Comparison of ENCODE assay signal across 3 cellular contexts in the genomic region with DNA sequence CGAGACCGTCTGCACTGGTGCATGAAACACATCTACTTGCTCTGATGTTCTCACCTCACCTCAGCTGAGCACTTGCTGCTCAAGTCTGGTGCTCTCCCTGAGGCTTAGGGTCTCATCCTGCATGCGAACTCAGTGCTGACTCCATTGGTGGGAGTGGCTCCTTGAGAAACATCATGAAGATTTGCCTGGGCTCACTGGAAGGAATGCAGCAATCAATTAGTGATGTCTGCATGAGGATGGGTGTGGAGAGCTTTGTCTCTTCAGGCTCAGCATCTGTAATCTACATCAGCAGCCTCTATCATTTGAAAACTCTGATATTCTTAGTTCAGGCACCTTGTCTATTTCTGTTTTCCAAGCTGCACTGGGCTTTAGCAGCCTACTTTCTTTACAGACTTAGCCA.
A peak's percentile ranks its signal among the peaks of the same experiment; 100 is the strongest.
TF ChIP-seq lines count a peak whose summit lies in the region.

No MANE protein-coding gene starts in this region.

TF ChIP-seq in GM23338, 12 proteins besides CTCF, POLR2A, EP300 and RAD21 (continues in another document):
- TF ChIP-seq, protein P1, sequence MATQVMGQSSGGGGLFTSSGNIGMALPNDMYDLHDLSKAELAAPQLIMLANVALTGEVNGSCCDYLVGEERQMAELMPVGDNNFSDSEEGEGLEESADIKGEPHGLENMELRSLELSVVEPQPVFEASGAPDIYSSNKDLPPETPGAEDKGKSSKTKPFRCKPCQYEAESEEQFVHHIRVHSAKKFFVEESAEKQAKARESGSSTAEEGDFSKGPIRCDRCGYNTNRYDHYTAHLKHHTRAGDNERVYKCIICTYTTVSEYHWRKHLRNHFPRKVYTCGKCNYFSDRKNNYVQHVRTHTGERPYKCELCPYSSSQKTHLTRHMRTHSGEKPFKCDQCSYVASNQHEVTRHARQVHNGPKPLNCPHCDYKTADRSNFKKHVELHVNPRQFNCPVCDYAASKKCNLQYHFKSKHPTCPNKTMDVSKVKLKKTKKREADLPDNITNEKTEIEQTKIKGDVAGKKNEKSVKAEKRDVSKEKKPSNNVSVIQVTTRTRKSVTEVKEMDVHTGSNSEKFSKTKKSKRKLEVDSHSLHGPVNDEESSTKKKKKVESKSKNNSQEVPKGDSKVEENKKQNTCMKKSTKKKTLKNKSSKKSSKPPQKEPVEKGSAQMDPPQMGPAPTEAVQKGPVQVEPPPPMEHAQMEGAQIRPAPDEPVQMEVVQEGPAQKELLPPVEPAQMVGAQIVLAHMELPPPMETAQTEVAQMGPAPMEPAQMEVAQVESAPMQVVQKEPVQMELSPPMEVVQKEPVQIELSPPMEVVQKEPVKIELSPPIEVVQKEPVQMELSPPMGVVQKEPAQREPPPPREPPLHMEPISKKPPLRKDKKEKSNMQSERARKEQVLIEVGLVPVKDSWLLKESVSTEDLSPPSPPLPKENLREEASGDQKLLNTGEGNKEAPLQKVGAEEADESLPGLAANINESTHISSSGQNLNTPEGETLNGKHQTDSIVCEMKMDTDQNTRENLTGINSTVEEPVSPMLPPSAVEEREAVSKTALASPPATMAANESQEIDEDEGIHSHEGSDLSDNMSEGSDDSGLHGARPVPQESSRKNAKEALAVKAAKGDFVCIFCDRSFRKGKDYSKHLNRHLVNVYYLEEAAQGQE (IDR thresholded peaks at IDR 0.05; ENCODE audit: unreplicated experiment) = no peak
- no peak for TF ChIP-seq POLR2AphosphoS5 (IDR thresholded peaks at IDR 0.05; ENCODE audit: low read depth)

TF ChIP-seq in HCT116, 20 proteins besides CTCF, POLR2A, EP300 and RAD21:
- TF ChIP-seq EZH2 (IDR thresholded peaks at IDR 0.05) (no peak), EGR1 (IDR thresholded peaks at IDR 0.05; ENCODE audit: low read depth) (no peak), SP1 (IDR thresholded peaks at IDR 0.05; ENCODE audit: low read depth) (no peak), SIN3A (IDR thresholded peaks at IDR 0.05; ENCODE audit: low read depth) (no peak)

TF ChIP-seq in H1, 55 proteins besides CTCF, POLR2A, EP300 and RAD21:
- TF ChIP-seq SRF (IDR thresholded peaks at IDR 0.05; ENCODE audit: low read depth, low read length) (peak; percentile 44), TBP (IDR thresholded peaks at IDR 0.05; ENCODE audit: low read depth, low read length) (no peak)
